9 cellular contexts compared by ENCODE assay signal in genomic region chrX:103774070-103774642, GRCh38. TPM values are rescaled to one million over a fixed set of nuclear protein-coding genes. Genes with fewer than 3 reads are reported as not detected.
DNase-seq lines count a peak whose midpoint lies in the region; ATAC-seq and TF ChIP-seq lines count a peak whose summit lies in the region.
"Had no signal": no experiment of that assay in that cellular context is flagged by ENCODE, and none has a peak within 500 bp of the region (broad histone marks: within the 10 kb centered on the region; RNA-seq: fewer than 3 reads in every experiment).

No MANE protein-coding gene starts in this region.

- H3K9me3 ChIP-seq in iPS-15b (ENCODE audit: control insufficient read depth, insufficient read depth, low read length) (no peaks in the 10 kb centered on the region), ovary (no peaks in the 10 kb centered on the region)

- H3K4me1 ChIP-seq in iPS-15b (ENCODE audit: control insufficient read depth, insufficient read depth, low read length) (peaks cover 11% of the 10 kb centered on the region), ovary (ENCODE audit: insufficient read depth) (peaks cover 3% of the 10 kb centered on the region)

- TF ChIP-seq POLR2A in ovary (IDR thresholded peaks at IDR 0.05): no peak

- WGBS in ovary, 3 donors: 74 to 78% (median 77%) methylated on average over 6 of the region's 6 CpGs

- no peak overlapping the region for H3K4me3 Mint-ChIP-seq in WTC11
- H3K4me3 Mint-ChIP-seq: dendritic cell treated with granulocyte-macrophage colony-stimulating factor and Interleukin-4, amounts not matched to agents 40 ng/mL and 50 ng/mL, for 4 days had no signal

- no peaks in the 10 kb centered on the region; the same call in 1 of the 2 replicates for H3K27me3 Mint-ChIP-seq in WTC11 (ENCODE audit: low read depth)
- H3K27me3 Mint-ChIP-seq: dendritic cell treated with granulocyte-macrophage colony-stimulating factor and Interleukin-4, amounts not matched to agents 40 ng/mL and 50 ng/mL, for 4 days had no signal

- H3K36me3 Mint-ChIP-seq in WTC11: peaks cover 17% of the 10 kb centered on the region; the same call in 1 of the 2 replicates

- peak overlapping the region; percentile 6; the same call in 1 of the 2 replicates for H3K27ac Mint-ChIP-seq in WTC11
- H3K27ac Mint-ChIP-seq: dendritic cell treated with granulocyte-macrophage colony-stimulating factor and Interleukin-4, amounts not matched to agents 40 ng/mL and 50 ng/mL, for 4 days had no signal

- no peak for TF ChIP-seq EP300 in Ishikawa (IDR thresholded peaks at IDR 0.05; ENCODE audit: borderline replicate concordance)
- no peak for TF ChIP-seq EP300 in ovary (IDR thresholded peaks at IDR 0.05)

- DNase-seq in AG10803 (ENCODE audit: low read depth) (peak; percentile 52), WTC11 (ENCODE audit: low spot score) (no peak), NCI-H226 (no peak), ovary (no peak)
- DNase-seq in activated naive CD4-positive, alpha-beta T cell treated with anti-CD3 and anti-CD28 coated beads, Interleukin-2, amount 50 U/mL, for 16 hours: no peak

- H3K36me3 ChIP-seq in iPS-15b (ENCODE audit: control insufficient read depth, insufficient read depth, low read length): peaks cover 11% of the 10 kb centered on the region
- H3K36me3 ChIP-seq in ovary: no peaks in the 10 kb centered on the region

- ATAC-seq in WTC11 (peak; percentile 53; the same call in 1 of the 2 replicates), HG03354 (IDR thresholded peaks at IDR 0.05; ENCODE audit: poor library complexity, severe bottlenecking, unreplicated experiment) (no peak)

- no peaks in the 10 kb centered on the region for H3K27me3 ChIP-seq in iPS-15b (ENCODE audit: control insufficient read depth, insufficient read depth, low read length)
- no peaks in the 10 kb centered on the region for H3K27me3 ChIP-seq in ovary

- H3K4me3 ChIP-seq in AG10803 (ENCODE audit: low read length) (no peak overlapping the region), iPS-15b (ENCODE audit: low read depth, low read length) (no peak overlapping the region), ovary (no peak overlapping the region)

- peak; percentile 63 for TF ChIP-seq RAD21 in Ishikawa (IDR thresholded peaks at IDR 0.05; ENCODE audit: low read depth)

- intact Hi-C loops in ovary (cut with DNase I): no loop called here

- TF ChIP-seq CTCF in AG10803 (conservative IDR thresholded peaks at IDR 0.05; ENCODE audit: low read length) (peak; percentile 53), WTC11 (IDR thresholded peaks at IDR 0.05) (no peak), ovary (IDR thresholded peaks at IDR 0.05) (no peak)

- H3K27ac ChIP-seq in ovary: no peak overlapping the region

- peaks cover 49% of the 10 kb centered on the region for H3K4me1 Mint-ChIP-seq in WTC11

- POLR2A ChIA-PET in WTC11 (lab: Charles Lee): no interaction called here

- peak overlapping the region; percentile 30 for H3K9ac ChIP-seq in iPS-15b (ENCODE audit: low read depth, low read length)

- CTCF ChIA-PET in WTC11 (lab: Charles Lee): interaction anchor here (1.0 to 1.3 kb wide), 4 partner anchors 14 to 71 kb away, joined by 3 to 7 read pairs (median 5); partner anchors contain the start of gene TMEM31

- H3K9me3 Mint-ChIP-seq in WTC11: no peaks in the 10 kb centered on the region
- H3K9me3 Mint-ChIP-seq: dendritic cell treated with granulocyte-macrophage colony-stimulating factor and Interleukin-4, amounts not matched to agents 40 ng/mL and 50 ng/mL, for 4 days had no signal

TF ChIP-seq in Ishikawa, 13 proteins besides CTCF, POLR2A, EP300 and RAD21 (continues in another document):
- no peak for TF ChIP-seq ZBTB7A (IDR thresholded peaks at IDR 0.05; ENCODE audit: low read depth)
- TF ChIP-seq REST (IDR thresholded peaks at IDR 0.05; ENCODE audit: low read depth): no peak
- no peak for TF ChIP-seq USF1 (IDR thresholded peaks at IDR 0.05)
- no peak for TF ChIP-seq EGR1 (IDR thresholded peaks at IDR 0.05)
- TF ChIP-seq TCF12 (IDR thresholded peaks at IDR 0.05; ENCODE audit: low read depth): no peak
- no peak for TF ChIP-seq TEAD4 (IDR thresholded peaks at IDR 0.05)
- TF ChIP-seq MAX (IDR thresholded peaks at IDR 0.05): no peak
- no peak for TF ChIP-seq YY1 (IDR thresholded peaks at IDR 0.05; ENCODE audit: low read depth)

TF ChIP-seq in WTC11, 78 proteins besides CTCF, POLR2A, EP300 and RAD21:
- TF ChIP-seq HMGA2 (CRISPR knock-in tag; IDR thresholded peaks at IDR 0.05) (no peak), NFYB (CRISPR knock-in tag; conservative IDR thresholded peaks at IDR 0.05; ENCODE audit: low read depth) (no peak), IRF2 (CRISPR knock-in tag; IDR thresholded peaks at IDR 0.05; ENCODE audit: borderline replicate concordance, low read depth) (no peak), CDX4 (CRISPR knock-in tag; IDR thresholded peaks at IDR 0.05; ENCODE audit: borderline replicate concordance) (no peak), JAZF1 (CRISPR knock-in tag; IDR thresholded peaks at IDR 0.05) (no peak), RELA (CRISPR knock-in tag; IDR thresholded peaks at IDR 0.05; ENCODE audit: borderline replicate concordance) (no peak), TP53 (CRISPR knock-in tag; IDR thresholded peaks at IDR 0.05) (no peak), SMAD3 (CRISPR knock-in tag; IDR thresholded peaks at IDR 0.05; ENCODE audit: borderline replicate concordance) (no peak), MAX (CRISPR knock-in tag; IDR thresholded peaks at IDR 0.05) (no peak), OVOL2 (CRISPR knock-in tag; IDR thresholded peaks at IDR 0.05; ENCODE audit: borderline replicate concordance) (no peak), GRHL2 (CRISPR knock-in tag; IDR thresholded peaks at IDR 0.05; ENCODE audit: insufficient replicate concordance, severe bottlenecking) (no peak), ZBTB21 (CRISPR knock-in tag; IDR thresholded peaks at IDR 0.05; ENCODE audit: borderline replicate concordance) (no peak), ZNF121 (CRISPR knock-in tag; IDR thresholded peaks at IDR 0.05) (no peak), NR1H2 (CRISPR knock-in tag; IDR thresholded peaks at IDR 0.05) (no peak), AR (CRISPR knock-in tag; IDR thresholded peaks at IDR 0.05) (no peak), TEAD4 (CRISPR knock-in tag; IDR thresholded peaks at IDR 0.05) (no peak)

RNA-seq across cellular contexts. Expression of gene PLP1, which starts 2.5 kb away (rescaled TPM):
- total RNA-seq in WTC11 (2021) (29.2 to 31.3 TPM (median 29.5 TPM) in 3 replicates), ovary (10 to 100 TPM in 1 of 7 donors, 1 to 10 TPM in 5, under 1 TPM in 1; 0.98 to 17.4 (median 5.5) TPM)
- polyA plus RNA-seq in ovary: 10 to 100 TPM in 1 of 2 donors, 1 to 10 TPM in 1; 5.1 to 11.1 TPM

RNA-seq across cellular contexts. Expression of gene RAB9B, which starts 57.9 kb away (rescaled TPM):
- total RNA-seq in WTC11 (2021) (0.22 to 0.44 TPM (median 0.25 TPM) in 3 replicates), ovary (10 to 100 TPM in 5 of 7 donors, 1 to 10 TPM in 2; 3.7 to 23.8 (median 12.6) TPM)
- 10 to 100 TPM in 1 of 2 donors, 1 to 10 TPM in 1; 6.8 to 14.0 TPM for polyA plus RNA-seq in ovary
